9 cellular contexts compared by ENCODE assay signal in genomic region chr5:122311888-122312669, GRCh38. TPM values are rescaled to one million over a fixed set of nuclear protein-coding genes. Genes with fewer than 3 reads are reported as not detected.
A peak's percentile ranks its signal among the peaks of the same experiment; 100 is the strongest.
DNase-seq lines count a peak whose midpoint lies in the region; ATAC-seq, FAIRE-seq and TF ChIP-seq lines count a peak whose summit lies in the region.
"Had no signal": no experiment of that assay in that cellular context is flagged by ENCODE, and none has a peak within 500 bp of the region (broad histone marks: within the 10 kb centered on the region; RNA-seq: fewer than 3 reads in every experiment).

TSS of gene SNCAIP (plus strand) at chr5:122312237. CDS start at chr5:122391135, 78,898 bp downstream.

- TF ChIP-seq CTCF in heart right ventricle (IDR thresholded peaks at IDR 0.05) = no peak
- TF ChIP-seq CTCF in pancreas (IDR thresholded peaks at IDR 0.05) = no peak

- ATAC-seq in Right ventricle myocardium inferior (peak; percentile 80), HG03439 (IDR thresholded peaks at IDR 0.05; ENCODE audit: unreplicated experiment) (peak; percentile 70), heart right ventricle (peak; percentile 65 to 84 (median 72)), pancreas (peak; percentile 64 to 89 (median 84))
- no peak for ATAC-seq in activated naive CD8-positive, alpha-beta T cell treated with anti-CD3 and anti-CD28 coated beads, Interleukin-2, amount 10 ng/mL, durations not matched to agents 7 days and 5 days (ENCODE audit: low read depth)

- POLR2A ChIA-PET in activated naive CD8-positive, alpha-beta T cell treated with anti-CD3 and anti-CD28 coated beads, Interleukin-2, amount 10 ng/mL, durations not matched to agents 7 days and 5 days (lab: Charles Lee) = no interaction called here
- POLR2A ChIA-PET in activated CD4-positive, alpha-beta memory T cell treated with anti-CD3 and anti-CD28 coated beads for 36 hours (lab: Charles Lee) = no interaction called here

- H3K9me3 ChIP-seq in heart right ventricle (peaks cover 0 to 6% (median 0%) of the 10 kb centered on the region in 11 donors), pancreas (no peaks in the 10 kb centered on the region)

- intact Hi-C loops in Right ventricle myocardium inferior (cut with DNase I) = no loop called here
- intact Hi-C loops in cardiac septum (cut with DNase I) = no loop called here
- intact Hi-C loops in heart right ventricle (cut with DNase I) = loop anchor here in 2 of 10 donors (5.0 to 10.0 kb wide), 2 partner anchors 117 to 120 kb away; no protein-coding TSS in a partner anchor
- intact Hi-C loops in pancreas (cut with DNase I) = no loop called here
- intact Hi-C loops in activated CD4-positive, alpha-beta memory T cell treated with anti-CD3 and anti-CD28 coated beads for 36 hours (cut with micrococcal nuclease) = no loop called here

- H3K27ac ChIP-seq in heart right ventricle (peak within 1 kb of the TSS; percentile 34 to 73 (median 61)), pancreas (no peak within 1 kb of the TSS)

- H3K36me3 Mint-ChIP-seq in activated naive CD8-positive, alpha-beta T cell treated with anti-CD3 and anti-CD28 coated beads, Interleukin-2, amount 10 ng/mL, durations not matched to agents 7 days and 5 days = no peaks in the 10 kb centered on the region
- H3K36me3 Mint-ChIP-seq in activated CD4-positive, alpha-beta memory T cell treated with anti-CD3 and anti-CD28 coated beads for 36 hours = no peaks in the 10 kb centered on the region

- H3K4me3 Mint-ChIP-seq in activated naive CD8-positive, alpha-beta T cell treated with anti-CD3 and anti-CD28 coated beads, Interleukin-2, amount 10 ng/mL, durations not matched to agents 7 days and 5 days = peak within 1 kb of the TSS; percentile 40
- H3K4me3 Mint-ChIP-seq in activated CD4-positive, alpha-beta memory T cell treated with anti-CD3 and anti-CD28 coated beads for 36 hours = no peak within 1 kb of the TSS

- H3K27ac Mint-ChIP-seq in activated naive CD8-positive, alpha-beta T cell treated with anti-CD3 and anti-CD28 coated beads, Interleukin-2, amount 10 ng/mL, durations not matched to agents 7 days and 5 days = no peak within 1 kb of the TSS
- no peak within 1 kb of the TSS for H3K27ac Mint-ChIP-seq in activated CD4-positive, alpha-beta memory T cell treated with anti-CD3 and anti-CD28 coated beads for 36 hours

- peak; percentile 71 for DNase-seq in Right ventricle myocardium inferior (ENCODE audit: missing footprints)
- DNase-seq in cardiac septum (ENCODE audit: low spot score) = no peak
- DNase-seq in activated naive CD8-positive, alpha-beta T cell treated with anti-CD3 and anti-CD28 coated beads, Interleukin-2, amount 10 ng/mL, durations not matched to agents 7 days and 5 days = peak; percentile 29
- DNase-seq in heart right ventricle = peak; percentile 14 to 52
- DNase-seq in pancreas = peak; percentile 7 to 80 (median 30)
- no peak for DNase-seq in RCC 7860 (ENCODE audit: low spot score)
- no peak for DNase-seq in activated CD4-positive, alpha-beta memory T cell treated with anti-CD3 and anti-CD28 coated beads for 36 hours

- H3K4me1 Mint-ChIP-seq in activated naive CD8-positive, alpha-beta T cell treated with anti-CD3 and anti-CD28 coated beads, Interleukin-2, amount 10 ng/mL, durations not matched to agents 7 days and 5 days = peaks cover 2% of the 10 kb centered on the region
- peaks cover 9% of the 10 kb centered on the region for H3K4me1 Mint-ChIP-seq in activated CD4-positive, alpha-beta memory T cell treated with anti-CD3 and anti-CD28 coated beads for 36 hours (ENCODE audit: low read depth)

- CTCF ChIA-PET in activated CD4-positive, alpha-beta memory T cell treated with anti-CD3 and anti-CD28 coated beads for 36 hours (lab: Charles Lee) = no interaction called here

- H3K27me3 Mint-ChIP-seq in activated naive CD8-positive, alpha-beta T cell treated with anti-CD3 and anti-CD28 coated beads, Interleukin-2, amount 10 ng/mL, durations not matched to agents 7 days and 5 days = peaks cover 46% of the 10 kb centered on the region
- H3K27me3 Mint-ChIP-seq in activated CD4-positive, alpha-beta memory T cell treated with anti-CD3 and anti-CD28 coated beads for 36 hours = peaks cover 40% of the 10 kb centered on the region

- no peaks in the 10 kb centered on the region for H3K9me3 Mint-ChIP-seq in activated naive CD8-positive, alpha-beta T cell treated with anti-CD3 and anti-CD28 coated beads, Interleukin-2, amount 10 ng/mL, durations not matched to agents 7 days and 5 days
- no peaks in the 10 kb centered on the region for H3K9me3 Mint-ChIP-seq in activated CD4-positive, alpha-beta memory T cell treated with anti-CD3 and anti-CD28 coated beads for 36 hours

- H3K4me1 ChIP-seq in heart right ventricle (peaks cover 0 to 27% (median 15%) of the 10 kb centered on the region in 9 donors), pancreas (peaks cover 0 to 7% (median 0%) of the 10 kb centered on the region in 3 donors)

- no peaks in the 10 kb centered on the region for H3K36me3 ChIP-seq in heart right ventricle
- no peaks in the 10 kb centered on the region for H3K36me3 ChIP-seq in pancreas

- FAIRE-seq in pancreas (lab: Jason Lieb, UNC) (no peak), RCC 7860 (lab: Jason Lieb, UNC) (no peak)
- FAIRE-seq: GM18507 had no signal

- H3K4me3 ChIP-seq in heart right ventricle (peak within 1 kb of the TSS; percentile 54 to 87 (median 63)), pancreas (peak within 1 kb of the TSS; percentile 20 to 59 (median 40))

- peaks cover 0 to 68% (median 29%) of the 10 kb centered on the region in 7 donors for H3K27me3 ChIP-seq in heart right ventricle
- peaks cover 0 to 25% (median 6%) of the 10 kb centered on the region in 4 donors for H3K27me3 ChIP-seq in pancreas

- 1% methylated on average over 54 to 89 of the region's 91 CpGs for WGBS in heart right ventricle, 2 donors
- WGBS in pancreas, 2 donors = 1% methylated on average over 66 to 91 of the region's 91 CpGs

RNA-seq across cellular contexts. Expression of gene SNCAIP, which starts in this region (rescaled TPM):
- total RNA-seq in Right ventricle myocardium inferior (1.7 TPM), cardiac septum (1.3 TPM), heart right ventricle (1 to 10 TPM in 7 of 10 donors, under 1 TPM in 3; 0.70 to 2.5 (median 1.4) TPM), pancreas (1 to 10 TPM in 1 of 6 donors, under 1 TPM in 4, not detected in 1; 0.03 to 1.1 (median 0.26) TPM)
- total RNA-seq in activated naive CD8-positive, alpha-beta T cell treated with anti-CD3 and anti-CD28 coated beads, Interleukin-2, amount 10 ng/mL, durations not matched to agents 7 days and 5 days = not detected
- polyA plus RNA-seq in heart right ventricle (1 to 10 TPM in 1 of 2 donors, under 1 TPM in 1; 0.54 to 1.3 TPM), pancreas (under 1 TPM; 0.28 to 0.49 TPM)
- not detected for total RNA-seq in activated CD4-positive, alpha-beta memory T cell treated with anti-CD3 and anti-CD28 coated beads for 36 hours

Comparison
In these comparisons a context has a peak if more than half of its experiments do, and no peak if none do; other contexts are left out.
1. DNase-seq: peak in Right ventricle myocardium inferior (single experiment), heart right ventricle (2 of 2) and pancreas (6 of 6); none in cardiac septum (single experiment), RCC 7860 (single experiment) and activated CD4-positive, alpha-beta memory T cell treated with anti-CD3 and anti-CD28 coated beads for 36 hours (single experiment).
2. Peak in DNase-seq in activated naive CD8-positive, alpha-beta T cell treated with anti-CD3 and anti-CD28 coated beads, Interleukin-2, amount 10 ng/mL, durations not matched to agents 7 days and 5 days; RNA of the gene not detected or under 1 TPM.
3. H3K27ac ChIP-seq: peak in heart right ventricle (10 of 10); none in pancreas (0 of 4).